In genomic region chrX:12497832-12498591, GRCh38 we compare ENCODE assay signal across 8 cellular contexts.
DNase-seq lines count a peak whose midpoint lies in the region; ATAC-seq and TF ChIP-seq lines count a peak whose summit lies in the region.

No MANE protein-coding gene starts in this region.

- peak in 1 of 8 donors; percentile 70 for ATAC-seq in heart right ventricle
- peak; percentile 61 for ATAC-seq in HG03025 (IDR thresholded peaks at IDR 0.05; ENCODE audit: low FRiP score, unreplicated experiment)
- peak; percentile 31 for ATAC-seq in activated B cell treated with CpG ODN at 0.5 μM for 24 hours (ENCODE audit: low read depth)
- no peak for ATAC-seq in HG02870 (IDR thresholded peaks at IDR 0.05; ENCODE audit: unreplicated experiment)

- CTCF ChIA-PET in activated B cell treated with CpG ODN at 0.5 μM for 24 hours (lab: Charles Lee), result interaction anchor here (0.6 kb wide), 1 partner anchor 204 kb away, joined by 4 read pairs; no protein-coding TSS in a partner anchor

- WGBS in heart right ventricle, 2 donors, result 73% methylated on average over 8 of the region's 8 CpGs
- 68 to 84% methylated on average over 6 to 8 of the region's 8 CpGs for WGBS in testis, 2 donors

- no peak overlapping the region for H3K27ac ChIP-seq in heart right ventricle
- H3K27ac ChIP-seq in right atrium auricular region, result no peak overlapping the region
- H3K27ac ChIP-seq in testis, result no peak overlapping the region
- no peak overlapping the region for H3K27ac ChIP-seq in effector memory CD4-positive, alpha-beta T cell (ENCODE audit: insufficient read depth, low read length, poor library complexity, severe bottlenecking)

- POLR2A ChIA-PET in activated B cell treated with CpG ODN at 0.5 μM for 24 hours (lab: Charles Lee), result no interaction called here

- H3K36me3 ChIP-seq in heart right ventricle, result no peaks in the 10 kb centered on the region
- H3K36me3 ChIP-seq in right atrium auricular region, result no peaks in the 10 kb centered on the region
- H3K36me3 ChIP-seq in testis (ENCODE audit: low read depth, missing control alignments), result no peaks in the 10 kb centered on the region
- no peaks in the 10 kb centered on the region for H3K36me3 ChIP-seq in effector memory CD4-positive, alpha-beta T cell (ENCODE audit: control insufficient read depth, insufficient read depth, low read length)

- TF ChIP-seq CTCF in heart right ventricle (IDR thresholded peaks at IDR 0.05) (peak in 6 of 9 donors; percentile 7 to 39 (median 25)), right atrium auricular region (IDR thresholded peaks at IDR 0.05) (peak in 1 of 2 donors; percentile 47), activated B cell treated with CpG ODN at 0.5 μM for 24 hours (IDR thresholded peaks at IDR 0.05) (no peak), testis (IDR thresholded peaks at IDR 0.05) (peak in 2 of 3 experiments; percentile 6 to 23)

- intact Hi-C loops in heart right ventricle (cut with DNase I) (no loop called here), activated B cell treated with CpG ODN at 0.5 μM for 24 hours (cut with micrococcal nuclease) (loop anchor here (5.0 kb wide), 1 partner anchor 69 kb away; no protein-coding TSS in a partner anchor), testis (cut with DNase I; ENCODE audit: low total_unique reads) (no loop called here)

- no peaks in the 10 kb centered on the region for H3K27me3 Mint-ChIP-seq in activated B cell treated with CpG ODN at 0.5 μM for 24 hours

- H3K27me3 ChIP-seq in heart right ventricle (no peaks in the 10 kb centered on the region), right atrium auricular region (no peaks in the 10 kb centered on the region), testis (no peaks in the 10 kb centered on the region)
- H3K27me3 ChIP-seq in effector memory CD4-positive, alpha-beta T cell (replicated peaks; ENCODE audit: control insufficient read depth, insufficient read depth, low read length, poor library complexity, severe bottlenecking), result no peaks in the 10 kb centered on the region

- H3K4me3 ChIP-seq in heart right ventricle (no peak overlapping the region), right atrium auricular region (no peak overlapping the region), testis (no peak overlapping the region)
- H3K4me3 ChIP-seq in effector memory CD4-positive, alpha-beta T cell (ENCODE audit: insufficient read depth, low read depth, low read length, poor library complexity, severe bottlenecking), result no peak overlapping the region

- H3K4me1 ChIP-seq in heart right ventricle, result peaks cover 0 to 5% (median 0%) of the 10 kb centered on the region in 9 donors
- H3K4me1 ChIP-seq in right atrium auricular region, result no peaks in the 10 kb centered on the region
- no peaks in the 10 kb centered on the region for H3K4me1 ChIP-seq in testis
- H3K4me1 ChIP-seq in effector memory CD4-positive, alpha-beta T cell (ENCODE audit: control insufficient read depth, insufficient read depth, low read length, poor library complexity, severe bottlenecking), result no peaks in the 10 kb centered on the region

- no peaks in the 10 kb centered on the region for H3K9me3 Mint-ChIP-seq in activated B cell treated with CpG ODN at 0.5 μM for 24 hours

- TF ChIP-seq POLR2A in testis (IDR thresholded peaks at IDR 0.05), result no peak

- H3K36me3 Mint-ChIP-seq in activated B cell treated with CpG ODN at 0.5 μM for 24 hours (ENCODE audit: low read depth), result no peaks in the 10 kb centered on the region

- no peak overlapping the region for H3K27ac Mint-ChIP-seq in activated B cell treated with CpG ODN at 0.5 μM for 24 hours

- DNase-seq in heart right ventricle, result peak in 1 of 2 donors; percentile 4
- no peak for DNase-seq in right atrium auricular region (ENCODE audit: low spot score)
- DNase-seq in activated B cell treated with CpG ODN at 0.5 μM for 24 hours, result no peak
- peak; percentile 30 for DNase-seq in testis
- no peak for DNase-seq in foreskin melanocyte
- DNase-seq in effector memory CD4-positive, alpha-beta T cell, result no peak

- no peaks in the 10 kb centered on the region for H3K9me3 ChIP-seq in heart right ventricle
- H3K9me3 ChIP-seq in right atrium auricular region, result no peaks in the 10 kb centered on the region
- H3K9me3 ChIP-seq in testis, result no peaks in the 10 kb centered on the region
- no peaks in the 10 kb centered on the region for H3K9me3 ChIP-seq in effector memory CD4-positive, alpha-beta T cell (ENCODE audit: control insufficient read depth, low read length)

- H3K4me1 Mint-ChIP-seq in activated B cell treated with CpG ODN at 0.5 μM for 24 hours, result peaks cover 19% of the 10 kb centered on the region

- no peak overlapping the region for H3K4me3 Mint-ChIP-seq in activated B cell treated with CpG ODN at 0.5 μM for 24 hours
